Comparison of ENCODE assay signal across 1 cellular context in the genomic region with DNA sequence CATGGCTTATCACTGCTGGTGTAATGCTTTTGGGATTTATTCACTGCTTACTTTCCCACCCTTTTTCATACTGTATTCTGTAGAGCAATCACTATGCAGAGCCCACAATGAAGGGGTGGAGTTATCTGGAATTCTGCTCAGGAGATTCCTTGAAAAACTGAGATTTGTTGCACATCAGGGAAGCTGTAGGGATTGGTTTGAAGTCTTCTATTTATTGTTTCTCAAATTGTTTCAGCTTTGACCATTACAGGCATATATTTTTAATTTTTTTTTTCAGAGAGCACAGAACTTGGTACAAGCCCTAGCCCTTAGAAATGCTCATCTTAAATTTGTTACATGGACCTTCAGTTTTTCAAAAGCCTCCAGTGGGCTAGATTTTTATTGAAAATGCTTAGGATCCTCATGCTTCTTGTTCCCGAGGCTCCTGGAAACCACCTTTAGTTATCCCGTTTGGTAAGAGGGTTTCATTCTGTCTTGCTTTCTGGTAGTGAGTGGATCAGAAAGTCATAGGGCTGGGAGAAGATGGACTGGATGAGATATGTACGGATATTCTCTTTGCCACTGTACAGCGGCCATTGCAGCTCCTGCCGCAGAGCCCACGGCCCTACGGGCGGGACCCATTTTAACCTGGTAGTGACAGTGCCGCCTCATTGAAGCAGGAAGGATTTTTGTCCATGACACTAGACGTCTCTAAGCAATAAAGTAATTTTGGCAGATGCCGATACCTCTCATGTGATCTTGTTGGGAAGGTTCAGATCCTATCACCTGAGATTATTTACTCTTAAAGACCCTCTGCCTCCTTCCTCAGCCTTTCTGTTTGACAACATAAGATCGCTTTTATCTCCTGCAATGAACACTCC.
A peak's percentile ranks its signal among the peaks of the same experiment; 100 is the strongest.
TF ChIP-seq lines count a peak whose summit lies in the region.

No MANE protein-coding gene starts in this region.

TF ChIP-seq in K562, 482 proteins besides CTCF, POLR2A, EP300 and RAD21 (continued from another document and continues in another):
- TF ChIP-seq, protein P1, sequence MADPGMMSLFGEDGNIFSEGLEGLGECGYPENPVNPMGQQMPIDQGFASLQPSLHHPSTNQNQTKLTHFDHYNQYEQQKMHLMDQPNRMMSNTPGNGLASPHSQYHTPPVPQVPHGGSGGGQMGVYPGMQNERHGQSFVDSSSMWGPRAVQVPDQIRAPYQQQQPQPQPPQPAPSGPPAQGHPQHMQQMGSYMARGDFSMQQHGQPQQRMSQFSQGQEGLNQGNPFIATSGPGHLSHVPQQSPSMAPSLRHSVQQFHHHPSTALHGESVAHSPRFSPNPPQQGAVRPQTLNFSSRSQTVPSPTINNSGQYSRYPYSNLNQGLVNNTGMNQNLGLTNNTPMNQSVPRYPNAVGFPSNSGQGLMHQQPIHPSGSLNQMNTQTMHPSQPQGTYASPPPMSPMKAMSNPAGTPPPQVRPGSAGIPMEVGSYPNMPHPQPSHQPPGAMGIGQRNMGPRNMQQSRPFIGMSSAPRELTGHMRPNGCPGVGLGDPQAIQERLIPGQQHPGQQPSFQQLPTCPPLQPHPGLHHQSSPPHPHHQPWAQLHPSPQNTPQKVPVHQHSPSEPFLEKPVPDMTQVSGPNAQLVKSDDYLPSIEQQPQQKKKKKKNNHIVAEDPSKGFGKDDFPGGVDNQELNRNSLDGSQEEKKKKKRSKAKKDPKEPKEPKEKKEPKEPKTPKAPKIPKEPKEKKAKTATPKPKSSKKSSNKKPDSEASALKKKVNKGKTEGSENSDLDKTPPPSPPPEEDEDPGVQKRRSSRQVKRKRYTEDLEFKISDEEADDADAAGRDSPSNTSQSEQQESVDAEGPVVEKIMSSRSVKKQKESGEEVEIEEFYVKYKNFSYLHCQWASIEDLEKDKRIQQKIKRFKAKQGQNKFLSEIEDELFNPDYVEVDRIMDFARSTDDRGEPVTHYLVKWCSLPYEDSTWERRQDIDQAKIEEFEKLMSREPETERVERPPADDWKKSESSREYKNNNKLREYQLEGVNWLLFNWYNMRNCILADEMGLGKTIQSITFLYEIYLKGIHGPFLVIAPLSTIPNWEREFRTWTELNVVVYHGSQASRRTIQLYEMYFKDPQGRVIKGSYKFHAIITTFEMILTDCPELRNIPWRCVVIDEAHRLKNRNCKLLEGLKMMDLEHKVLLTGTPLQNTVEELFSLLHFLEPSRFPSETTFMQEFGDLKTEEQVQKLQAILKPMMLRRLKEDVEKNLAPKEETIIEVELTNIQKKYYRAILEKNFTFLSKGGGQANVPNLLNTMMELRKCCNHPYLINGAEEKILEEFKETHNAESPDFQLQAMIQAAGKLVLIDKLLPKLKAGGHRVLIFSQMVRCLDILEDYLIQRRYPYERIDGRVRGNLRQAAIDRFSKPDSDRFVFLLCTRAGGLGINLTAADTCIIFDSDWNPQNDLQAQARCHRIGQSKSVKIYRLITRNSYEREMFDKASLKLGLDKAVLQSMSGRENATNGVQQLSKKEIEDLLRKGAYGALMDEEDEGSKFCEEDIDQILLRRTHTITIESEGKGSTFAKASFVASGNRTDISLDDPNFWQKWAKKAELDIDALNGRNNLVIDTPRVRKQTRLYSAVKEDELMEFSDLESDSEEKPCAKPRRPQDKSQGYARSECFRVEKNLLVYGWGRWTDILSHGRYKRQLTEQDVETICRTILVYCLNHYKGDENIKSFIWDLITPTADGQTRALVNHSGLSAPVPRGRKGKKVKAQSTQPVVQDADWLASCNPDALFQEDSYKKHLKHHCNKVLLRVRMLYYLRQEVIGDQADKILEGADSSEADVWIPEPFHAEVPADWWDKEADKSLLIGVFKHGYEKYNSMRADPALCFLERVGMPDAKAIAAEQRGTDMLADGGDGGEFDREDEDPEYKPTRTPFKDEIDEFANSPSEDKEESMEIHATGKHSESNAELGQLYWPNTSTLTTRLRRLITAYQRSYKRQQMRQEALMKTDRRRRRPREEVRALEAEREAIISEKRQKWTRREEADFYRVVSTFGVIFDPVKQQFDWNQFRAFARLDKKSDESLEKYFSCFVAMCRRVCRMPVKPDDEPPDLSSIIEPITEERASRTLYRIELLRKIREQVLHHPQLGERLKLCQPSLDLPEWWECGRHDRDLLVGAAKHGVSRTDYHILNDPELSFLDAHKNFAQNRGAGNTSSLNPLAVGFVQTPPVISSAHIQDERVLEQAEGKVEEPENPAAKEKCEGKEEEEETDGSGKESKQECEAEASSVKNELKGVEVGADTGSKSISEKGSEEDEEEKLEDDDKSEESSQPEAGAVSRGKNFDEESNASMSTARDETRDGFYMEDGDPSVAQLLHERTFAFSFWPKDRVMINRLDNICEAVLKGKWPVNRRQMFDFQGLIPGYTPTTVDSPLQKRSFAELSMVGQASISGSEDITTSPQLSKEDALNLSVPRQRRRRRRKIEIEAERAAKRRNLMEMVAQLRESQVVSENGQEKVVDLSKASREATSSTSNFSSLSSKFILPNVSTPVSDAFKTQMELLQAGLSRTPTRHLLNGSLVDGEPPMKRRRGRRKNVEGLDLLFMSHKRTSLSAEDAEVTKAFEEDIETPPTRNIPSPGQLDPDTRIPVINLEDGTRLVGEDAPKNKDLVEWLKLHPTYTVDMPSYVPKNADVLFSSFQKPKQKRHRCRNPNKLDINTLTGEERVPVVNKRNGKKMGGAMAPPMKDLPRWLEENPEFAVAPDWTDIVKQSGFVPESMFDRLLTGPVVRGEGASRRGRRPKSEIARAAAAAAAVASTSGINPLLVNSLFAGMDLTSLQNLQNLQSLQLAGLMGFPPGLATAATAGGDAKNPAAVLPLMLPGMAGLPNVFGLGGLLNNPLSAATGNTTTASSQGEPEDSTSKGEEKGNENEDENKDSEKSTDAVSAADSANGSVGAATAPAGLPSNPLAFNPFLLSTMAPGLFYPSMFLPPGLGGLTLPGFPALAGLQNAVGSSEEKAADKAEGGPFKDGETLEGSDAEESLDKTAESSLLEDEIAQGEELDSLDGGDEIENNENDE (IDR thresholded peaks at IDR 0.05; ENCODE audit: low read depth, low read length): no peak
- TF ChIP-seq, protein P2, sequence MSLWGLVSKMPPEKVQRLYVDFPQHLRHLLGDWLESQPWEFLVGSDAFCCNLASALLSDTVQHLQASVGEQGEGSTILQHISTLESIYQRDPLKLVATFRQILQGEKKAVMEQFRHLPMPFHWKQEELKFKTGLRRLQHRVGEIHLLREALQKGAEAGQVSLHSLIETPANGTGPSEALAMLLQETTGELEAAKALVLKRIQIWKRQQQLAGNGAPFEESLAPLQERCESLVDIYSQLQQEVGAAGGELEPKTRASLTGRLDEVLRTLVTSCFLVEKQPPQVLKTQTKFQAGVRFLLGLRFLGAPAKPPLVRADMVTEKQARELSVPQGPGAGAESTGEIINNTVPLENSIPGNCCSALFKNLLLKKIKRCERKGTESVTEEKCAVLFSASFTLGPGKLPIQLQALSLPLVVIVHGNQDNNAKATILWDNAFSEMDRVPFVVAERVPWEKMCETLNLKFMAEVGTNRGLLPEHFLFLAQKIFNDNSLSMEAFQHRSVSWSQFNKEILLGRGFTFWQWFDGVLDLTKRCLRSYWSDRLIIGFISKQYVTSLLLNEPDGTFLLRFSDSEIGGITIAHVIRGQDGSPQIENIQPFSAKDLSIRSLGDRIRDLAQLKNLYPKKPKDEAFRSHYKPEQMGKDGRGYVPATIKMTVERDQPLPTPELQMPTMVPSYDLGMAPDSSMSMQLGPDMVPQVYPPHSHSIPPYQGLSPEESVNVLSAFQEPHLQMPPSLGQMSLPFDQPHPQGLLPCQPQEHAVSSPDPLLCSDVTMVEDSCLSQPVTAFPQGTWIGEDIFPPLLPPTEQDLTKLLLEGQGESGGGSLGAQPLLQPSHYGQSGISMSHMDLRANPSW (CRISPR knock-in tag; IDR thresholded peaks at IDR 0.05): no peak
- TF ChIP-seq NFIC (IDR thresholded peaks at IDR 0.05) (no peak), ERF (CRISPR knock-in tag; IDR thresholded peaks at IDR 0.05) (no peak), HIVEP1 (CRISPR knock-in tag; IDR thresholded peaks at IDR 0.05) (no peak), MCM5 (IDR thresholded peaks at IDR 0.05; ENCODE audit: low read depth) (no peak), TAF1 (IDR thresholded peaks at IDR 0.05; ENCODE audit: control insufficient read depth, extremely low read depth, insufficient read depth, low read length, severe bottlenecking) (no peak), NEUROD1 (IDR thresholded peaks at IDR 0.05; ENCODE audit: borderline replicate concordance, low read depth, low read length, partially characterized antibody) (peak; percentile 6), ZNF134 (CRISPR knock-in tag; conservative IDR thresholded peaks at IDR 0.05) (no peak), ZKSCAN3 (CRISPR knock-in tag; IDR thresholded peaks at IDR 0.05) (no peak)
- TF ChIP-seq, protein P3, sequence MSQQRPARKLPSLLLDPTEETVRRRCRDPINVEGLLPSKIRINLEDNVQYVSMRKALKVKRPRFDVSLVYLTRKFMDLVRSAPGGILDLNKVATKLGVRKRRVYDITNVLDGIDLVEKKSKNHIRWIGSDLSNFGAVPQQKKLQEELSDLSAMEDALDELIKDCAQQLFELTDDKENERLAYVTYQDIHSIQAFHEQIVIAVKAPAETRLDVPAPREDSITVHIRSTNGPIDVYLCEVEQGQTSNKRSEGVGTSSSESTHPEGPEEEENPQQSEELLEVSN (IDR thresholded peaks at IDR 0.05; ENCODE audit: borderline replicate concordance in 1 of 2, extremely low read depth in 1 of 2, insufficient read depth in 1 of 2, insufficient read length in 1 of 2, low read depth in 1 of 2, low read length in 1 of 2, poor library complexity in 1 of 2, severe bottlenecking in 1 of 2): peak in 1 of 2 experiments; percentile 41
- TF ChIP-seq, protein P4, sequence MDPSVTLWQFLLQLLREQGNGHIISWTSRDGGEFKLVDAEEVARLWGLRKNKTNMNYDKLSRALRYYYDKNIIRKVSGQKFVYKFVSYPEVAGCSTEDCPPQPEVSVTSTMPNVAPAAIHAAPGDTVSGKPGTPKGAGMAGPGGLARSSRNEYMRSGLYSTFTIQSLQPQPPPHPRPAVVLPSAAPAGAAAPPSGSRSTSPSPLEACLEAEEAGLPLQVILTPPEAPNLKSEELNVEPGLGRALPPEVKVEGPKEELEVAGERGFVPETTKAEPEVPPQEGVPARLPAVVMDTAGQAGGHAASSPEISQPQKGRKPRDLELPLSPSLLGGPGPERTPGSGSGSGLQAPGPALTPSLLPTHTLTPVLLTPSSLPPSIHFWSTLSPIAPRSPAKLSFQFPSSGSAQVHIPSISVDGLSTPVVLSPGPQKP (CRISPR knock-in tag; IDR thresholded peaks at IDR 0.05): no peak
- TF ChIP-seq, protein P5, sequence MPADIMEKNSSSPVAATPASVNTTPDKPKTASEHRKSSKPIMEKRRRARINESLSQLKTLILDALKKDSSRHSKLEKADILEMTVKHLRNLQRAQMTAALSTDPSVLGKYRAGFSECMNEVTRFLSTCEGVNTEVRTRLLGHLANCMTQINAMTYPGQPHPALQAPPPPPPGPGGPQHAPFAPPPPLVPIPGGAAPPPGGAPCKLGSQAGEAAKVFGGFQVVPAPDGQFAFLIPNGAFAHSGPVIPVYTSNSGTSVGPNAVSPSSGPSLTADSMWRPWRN (IDR thresholded peaks at IDR 0.05; ENCODE audit: low read depth): no peak
- TF ChIP-seq, protein P6, sequence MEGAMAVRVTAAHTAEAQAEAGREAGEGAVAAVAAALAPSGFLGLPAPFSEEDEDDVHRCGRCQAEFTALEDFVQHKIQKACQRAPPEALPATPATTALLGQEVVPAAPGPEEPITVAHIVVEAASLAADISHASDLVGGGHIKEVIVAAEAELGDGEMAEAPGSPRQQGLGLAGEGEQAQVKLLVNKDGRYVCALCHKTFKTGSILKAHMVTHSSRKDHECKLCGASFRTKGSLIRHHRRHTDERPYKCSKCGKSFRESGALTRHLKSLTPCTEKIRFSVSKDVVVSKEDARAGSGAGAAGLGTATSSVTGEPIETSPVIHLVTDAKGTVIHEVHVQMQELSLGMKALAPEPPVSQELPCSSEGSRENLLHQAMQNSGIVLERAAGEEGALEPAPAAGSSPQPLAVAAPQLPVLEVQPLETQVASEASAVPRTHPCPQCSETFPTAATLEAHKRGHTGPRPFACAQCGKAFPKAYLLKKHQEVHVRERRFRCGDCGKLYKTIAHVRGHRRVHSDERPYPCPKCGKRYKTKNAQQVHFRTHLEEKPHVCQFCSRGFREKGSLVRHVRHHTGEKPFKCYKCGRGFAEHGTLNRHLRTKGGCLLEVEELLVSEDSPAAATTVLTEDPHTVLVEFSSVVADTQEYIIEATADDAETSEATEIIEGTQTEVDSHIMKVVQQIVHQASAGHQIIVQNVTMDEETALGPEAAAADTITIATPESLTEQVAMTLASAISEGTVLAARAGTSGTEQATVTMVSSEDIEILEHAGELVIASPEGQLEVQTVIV (CRISPR knock-in tag; IDR thresholded peaks at IDR 0.05; ENCODE audit: borderline replicate concordance): no peak
- TF ChIP-seq, protein P7, sequence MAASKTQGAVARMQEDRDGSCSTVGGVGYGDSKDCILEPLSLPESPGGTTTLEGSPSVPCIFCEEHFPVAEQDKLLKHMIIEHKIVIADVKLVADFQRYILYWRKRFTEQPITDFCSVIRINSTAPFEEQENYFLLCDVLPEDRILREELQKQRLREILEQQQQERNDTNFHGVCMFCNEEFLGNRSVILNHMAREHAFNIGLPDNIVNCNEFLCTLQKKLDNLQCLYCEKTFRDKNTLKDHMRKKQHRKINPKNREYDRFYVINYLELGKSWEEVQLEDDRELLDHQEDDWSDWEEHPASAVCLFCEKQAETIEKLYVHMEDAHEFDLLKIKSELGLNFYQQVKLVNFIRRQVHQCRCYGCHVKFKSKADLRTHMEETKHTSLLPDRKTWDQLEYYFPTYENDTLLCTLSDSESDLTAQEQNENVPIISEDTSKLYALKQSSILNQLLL (CRISPR knock-in tag; IDR thresholded peaks at IDR 0.05; ENCODE audit: borderline replicate concordance): no peak
